In genomic region chr1:206502813-206503212, GRCh38 we compare ENCODE assay signal across 14 cellular contexts.
"Had no signal": no experiment of that assay in that cellular context is flagged by ENCODE, and none has a peak within 500 bp of the region (broad histone marks: within the 10 kb centered on the region; RNA-seq: fewer than 3 reads in every experiment).

No MANE protein-coding gene starts in this region.

- H3K9me3 ChIP-seq: gastroesophageal sphincter, ovary, tibial artery had no signal

- H3K27ac ChIP-seq: gastroesophageal sphincter, ovary, VCaP had no signal

- H3K4me3 Mint-ChIP-seq: activated CD4-positive, alpha-beta memory T cell treated with anti-CD3 and anti-CD28 coated beads, Interleukin-2, amount 10 ng/mL, durations not matched to agents 7 days and 5 days; activated CD4-positive, alpha-beta T cell treated with anti-CD3 and anti-CD28 coated beads for 36 hours; activated naive CD8-positive, alpha-beta T cell treated with anti-CD3 and anti-CD28 coated beads, Interleukin-2, amount 10 ng/mL, durations not matched to agents 7 days and 5 days; neural crest cell had no signal

- H3K9me3 Mint-ChIP-seq: activated CD4-positive, alpha-beta memory T cell treated with anti-CD3 and anti-CD28 coated beads, Interleukin-2, amount 10 ng/mL, durations not matched to agents 7 days and 5 days; activated naive CD8-positive, alpha-beta T cell treated with anti-CD3 and anti-CD28 coated beads, Interleukin-2, amount 10 ng/mL, durations not matched to agents 7 days and 5 days; neural crest cell; stimulated activated effector memory CD8-positive, alpha-beta T cell treated with anti-CD3 and anti-CD28 coated beads, Interleukin-12 subunit alpha, Interleukin-12 subunit beta, amount 100 ng/mL, for 72 hours had no signal

- H3K4me3 ChIP-seq: gastroesophageal sphincter, ovary, skin epidermis, tibial artery had no signal

- H3K36me3 ChIP-seq: gastroesophageal sphincter, ovary, tibial artery had no signal

- DNase-seq: activated CD4-positive, alpha-beta memory T cell treated with anti-CD3 and anti-CD28 coated beads, Interleukin-2, amount 10 ng/mL, durations not matched to agents 7 days and 5 days; activated CD4-positive, alpha-beta T cell treated with anti-CD3 and anti-CD28 coated beads for 36 hours; activated CD8-positive, alpha-beta memory T cell treated with anti-CD3 and anti-CD28 coated beads, Interleukin-2, amount 50 U/mL, for 4 hours; activated naive CD8-positive, alpha-beta T cell treated with anti-CD3 and anti-CD28 coated beads, Interleukin-2, amount 10 ng/mL, durations not matched to agents 7 days and 5 days; effector CD4-positive, alpha-beta T cell; islet precursor cell; ovary; tibial artery had no signal

- H3K27me3 ChIP-seq: ovary, tibial artery had no signal

- ATAC-seq: activated CD4-positive, alpha-beta T cell treated with anti-CD3 and anti-CD28 coated beads for 36 hours; gastroesophageal sphincter; left lobe of liver; stimulated activated effector memory CD8-positive, alpha-beta T cell treated with anti-CD3 and anti-CD28 coated beads, Interleukin-12 subunit alpha, Interleukin-12 subunit beta, amount 100 ng/mL, for 72 hours had no signal

- H3K27ac Mint-ChIP-seq: activated CD4-positive, alpha-beta T cell treated with anti-CD3 and anti-CD28 coated beads for 36 hours; activated naive CD8-positive, alpha-beta T cell treated with anti-CD3 and anti-CD28 coated beads, Interleukin-2, amount 10 ng/mL, durations not matched to agents 7 days and 5 days; stimulated activated effector memory CD8-positive, alpha-beta T cell treated with anti-CD3 and anti-CD28 coated beads, Interleukin-12 subunit alpha, Interleukin-12 subunit beta, amount 100 ng/mL, for 72 hours had no signal
